Comparison of ENCODE assay signal across 20 cellular contexts in genomic region chr5:153256-153655, GRCh38. TPM values are rescaled to one million over a fixed set of nuclear protein-coding genes. Genes with fewer than 3 reads are reported as not detected.
DNase-seq lines count a peak whose midpoint lies in the region; ATAC-seq and TF ChIP-seq lines count a peak whose summit lies in the region.
"Had no signal": no experiment of that assay in that cellular context is flagged by ENCODE, and none has a peak within 500 bp of the region (broad histone marks: within the 10 kb centered on the region; RNA-seq: fewer than 3 reads in every experiment).

No MANE protein-coding gene starts in this region.

- H3K27me3 Mint-ChIP-seq in activated CD8-positive, alpha-beta memory T cell treated with anti-CD3 and anti-CD28 coated beads, Interleukin-2, amount 10 ng/mL, durations not matched to agents 7 days and 5 days, result peaks cover 4% of the 10 kb centered on the region
- H3K27me3 Mint-ChIP-seq: activated CD4-positive, alpha-beta T cell treated with anti-CD3 and anti-CD28 coated beads for 36 hours had no signal

- DNase-seq in activated CD8-positive, alpha-beta memory T cell treated with anti-CD3 and anti-CD28 coated beads, Interleukin-2, amount 50 U/mL, for 48 hours, result peak; percentile 13
- no peak for DNase-seq in activated CD8-positive, alpha-beta memory T cell treated with anti-CD3 and anti-CD28 coated beads, Interleukin-2, amount 10 ng/mL, durations not matched to agents 7 days and 5 days
- peak; percentile 58 for DNase-seq in fibroblast of mammary gland (ENCODE audit: low read depth)
- no peak for DNase-seq in islet precursor cell
- DNase-seq in foreskin melanocyte, result no peak
- DNase-seq: activated CD4-positive, alpha-beta T cell treated with anti-CD3 and anti-CD28 coated beads for 36 hours; activated gamma-delta T cell treated with Interleukin-2 at 50 U/mL for 16 hours; amygdala; midbrain; NCI-H187; nephron progenitor cell; psoas muscle; RPMI8226; stimulated activated CD4-positive, alpha-beta T cell treated with anti-CD3 and anti-CD28 coated beads, Interleukin-4, amount 100 ng/mL, for 24 hours had no signal

- H3K27ac Mint-ChIP-seq in activated CD8-positive, alpha-beta memory T cell treated with anti-CD3 and anti-CD28 coated beads, Interleukin-2, amount 10 ng/mL, durations not matched to agents 7 days and 5 days, result no peak overlapping the region
- H3K27ac Mint-ChIP-seq: activated CD4-positive, alpha-beta T cell treated with anti-CD3 and anti-CD28 coated beads for 36 hours; nephron progenitor cell had no signal

- CTCF ChIA-PET in activated CD8-positive, alpha-beta memory T cell treated with anti-CD3 and anti-CD28 coated beads, Interleukin-2, amount 10 ng/mL, durations not matched to agents 7 days and 5 days (lab: Charles Lee), result no interaction called here

- H3K4me3 Mint-ChIP-seq in activated CD8-positive, alpha-beta memory T cell treated with anti-CD3 and anti-CD28 coated beads, Interleukin-2, amount 10 ng/mL, durations not matched to agents 7 days and 5 days, result no peak overlapping the region
- H3K4me3 Mint-ChIP-seq: activated CD4-positive, alpha-beta T cell treated with anti-CD3 and anti-CD28 coated beads for 36 hours; nephron progenitor cell had no signal

- H3K9me3 Mint-ChIP-seq in activated CD8-positive, alpha-beta memory T cell treated with anti-CD3 and anti-CD28 coated beads, Interleukin-2, amount 10 ng/mL, durations not matched to agents 7 days and 5 days (ENCODE audit: low read depth), result no peaks in the 10 kb centered on the region

- TF ChIP-seq CTCF in WI38 (IDR thresholded peaks at IDR 0.05; ENCODE audit: low read depth, low read length) (no peak), fibroblast of mammary gland (conservative IDR thresholded peaks at IDR 0.05; ENCODE audit: control insufficient read depth, insufficient read depth, low read depth, low read length) (no peak)

- no peak for ATAC-seq in activated CD8-positive, alpha-beta memory T cell treated with anti-CD3 and anti-CD28 coated beads, Interleukin-2, amount 10 ng/mL, durations not matched to agents 7 days and 5 days
- ATAC-seq in HG02588 (IDR thresholded peaks at IDR 0.05; ENCODE audit: unreplicated experiment) (no peak), GM18858 (IDR thresholded peaks at IDR 0.05; ENCODE audit: unreplicated experiment) (no peak)
- ATAC-seq: activated CD4-positive, alpha-beta T cell treated with anti-CD3 and anti-CD28 coated beads for 36 hours; gastroesophageal sphincter; psoas muscle had no signal

- no peaks in the 10 kb centered on the region for H3K4me1 Mint-ChIP-seq in activated CD8-positive, alpha-beta memory T cell treated with anti-CD3 and anti-CD28 coated beads, Interleukin-2, amount 10 ng/mL, durations not matched to agents 7 days and 5 days
- H3K4me1 Mint-ChIP-seq: activated CD4-positive, alpha-beta T cell treated with anti-CD3 and anti-CD28 coated beads for 36 hours had no signal

- H3K36me3 Mint-ChIP-seq in activated CD8-positive, alpha-beta memory T cell treated with anti-CD3 and anti-CD28 coated beads, Interleukin-2, amount 10 ng/mL, durations not matched to agents 7 days and 5 days, result no peaks in the 10 kb centered on the region

- H3K4me3 ChIP-seq in WI38 (ENCODE audit: low read depth, low read length), result peak overlapping the region; percentile 49
- H3K4me3 ChIP-seq in fibroblast of mammary gland (ENCODE audit: control insufficient read depth, low read depth, low read length), result no peak overlapping the region
- H3K4me3 ChIP-seq: gastroesophageal sphincter, psoas muscle had no signal

RNA-seq across cellular contexts. Expression of gene LRRC14B, which starts 38.0 kb away (rescaled TPM):
- not detected for total RNA-seq in activated CD8-positive, alpha-beta memory T cell treated with anti-CD3 and anti-CD28 coated beads, Interleukin-2, amount 10 ng/mL, durations not matched to agents 7 days and 5 days
- total RNA-seq: endothelial cell of umbilical vein, gastroesophageal sphincter, ureter had no signal

Comparison
In these comparisons a context has a peak if more than half of its experiments do, and no peak if none do; other contexts are left out.
1. DNase-seq: peak in activated CD8-positive, alpha-beta memory T cell treated with anti-CD3 and anti-CD28 coated beads, Interleukin-2, amount 50 U/mL, for 48 hours (single experiment) and fibroblast of mammary gland (single experiment); none in activated CD8-positive, alpha-beta memory T cell treated with anti-CD3 and anti-CD28 coated beads, Interleukin-2, amount 10 ng/mL, durations not matched to agents 7 days and 5 days (single experiment), islet precursor cell (single experiment) and foreskin melanocyte (single experiment).